Comparison of ENCODE assay signal across 15 cellular contexts in genomic region chr12:1741154-1741949, GRCh38. TPM values are rescaled to one million over a fixed set of nuclear protein-coding genes. Genes with fewer than 3 reads are reported as not detected.
DNase-seq lines count a peak whose midpoint lies in the region; ATAC-seq and TF ChIP-seq lines count a peak whose summit lies in the region.
"Had no signal": no experiment of that assay in that cellular context is flagged by ENCODE, and none has a peak within 500 bp of the region (broad histone marks: within the 10 kb centered on the region; RNA-seq: fewer than 3 reads in every experiment).

No MANE protein-coding gene starts in this region.

- 30 to 35% methylated on average over 1 of the region's 1 CpG for WGBS in esophagus, 2 donors

- H3K9me3 ChIP-seq in OCI-LY1 (ENCODE audit: low read length) (0 out of 2 replicates have a peak, but pooled peaks cover 9% of the 10 kb centered on the region), esophagus (ENCODE audit: control insufficient read depth in 2 of 2, insufficient read depth in 1 of 2, low read depth in 1 of 2, low read length in 1 of 2) (no peaks in the 10 kb centered on the region), gastrocnemius medialis (no peaks in the 10 kb centered on the region)
- H3K9me3 ChIP-seq: thoracic aorta had no signal

- no peaks in the 10 kb centered on the region for H3F3A ChIP-seq in OCI-LY1 (ENCODE audit: insufficient read depth, low read length)

- peaks cover 67% of the 10 kb centered on the region for H3K79me2 ChIP-seq in OCI-LY1 (ENCODE audit: insufficient read depth, low read length)

- no peaks in the 10 kb centered on the region for H4K20me1 ChIP-seq in OCI-LY1 (ENCODE audit: insufficient read depth, low read length)

- H3K27me3 ChIP-seq in OCI-LY1 (ENCODE audit: insufficient read depth, low read length) = no peaks in the 10 kb centered on the region
- no peaks in the 10 kb centered on the region for H3K27me3 ChIP-seq in esophagus (ENCODE audit: control insufficient read depth in 1 of 2, insufficient read depth in 2 of 2, low read length in 2 of 2)
- no peaks in the 10 kb centered on the region for H3K27me3 ChIP-seq in gastrocnemius medialis

- intact Hi-C loops in gastrocnemius medialis (cut with DNase I; ENCODE audit: low total_unique reads) = no loop called here

- H3K27ac ChIP-seq in OCI-LY1 (ENCODE audit: low read depth, low read length, poor library complexity, severe bottlenecking) (peak overlapping the region; percentile 14), esophagus (ENCODE audit: low read depth in 2 of 2, low read length in 1 of 2) (peak overlapping the region; percentile 42 to 49), gastrocnemius medialis (peak overlapping the region; percentile 70 to 81 (median 78))
- H3K27ac ChIP-seq: thoracic aorta had no signal

- TF ChIP-seq POLR2A in gastrocnemius medialis (IDR thresholded peaks at IDR 0.05) = no peak

- H3K4me1 ChIP-seq in OCI-LY1 (ENCODE audit: insufficient read depth, low read length, severe bottlenecking) (peaks cover 57% of the 10 kb centered on the region), esophagus (ENCODE audit: control insufficient read depth in 2 of 2, insufficient read depth in 2 of 2, low read length in 1 of 2) (no peaks in the 10 kb centered on the region), gastrocnemius medialis (peaks cover 57 to 79% of the 10 kb centered on the region in 2 donors)

- no peak for ATAC-seq in gastrocnemius medialis

- TF ChIP-seq CTCF in OCI-LY1 (IDR thresholded peaks at IDR 0.05; ENCODE audit: low read length) (no peak), gastrocnemius medialis (IDR thresholded peaks at IDR 0.05 in 4 of 5, conservative IDR thresholded peaks at IDR 0.05 in 1 of 5) (no peak), GM10266 (IDR thresholded peaks at IDR 0.05; ENCODE audit: control insufficient read depth, insufficient read depth, low read depth, missing control alignments) (no peak)

- DNase-seq in G401 (ENCODE audit: low spot score) (peak; percentile 15), gastrocnemius medialis (no peak), GM10266 (ENCODE audit: extremely low spot score) (no peak), ecto neural progenitor cell (ENCODE audit: low spot score) (no peak), T1000 (lab: John Stamatoyannopoulos, UW) (no peak), inferior parietal cortex (ENCODE audit: extremely low spot score) (no peak)
- DNase-seq: activated CD4-positive, CD25-positive, alpha-beta regulatory T cell; aorta; hypothalamus; NCI-H345; retina; SHP77 treated with DMSO at 0.1 percent for 48 hours had no signal

- H3K36me3 ChIP-seq in OCI-LY1 (ENCODE audit: insufficient read depth, low read length) = peaks cover 16% of the 10 kb centered on the region
- H3K36me3 ChIP-seq in esophagus (ENCODE audit: control insufficient read depth in 2 of 2, insufficient read depth in 2 of 2, low read length in 1 of 2) = no peaks in the 10 kb centered on the region
- H3K36me3 ChIP-seq in gastrocnemius medialis = no peaks in the 10 kb centered on the region
- H3K36me3 ChIP-seq: thoracic aorta had no signal

- H3K4me3 ChIP-seq in OCI-LY1 (ENCODE audit: low read depth, low read length, poor library complexity, severe bottlenecking) (no peak overlapping the region), esophagus (ENCODE audit: low read depth in 1 of 2, low read length in 2 of 2) (no peak overlapping the region), gastrocnemius medialis (no peak overlapping the region)
- H3K4me3 ChIP-seq: thoracic aorta had no signal

- H3K9me2 ChIP-seq in OCI-LY1 (ENCODE audit: low read depth, low read length) = no peaks in the 10 kb centered on the region

- peak overlapping the region; percentile 6; the same call in 1 of the 2 replicates for H3K9ac ChIP-seq in OCI-LY1 (ENCODE audit: low read length)

- in situ Hi-C loops in G401 (cut with HindIII; ENCODE audit: low sequenced_read_pairs) (no loop called here), gastrocnemius medialis (cut with MboI; ENCODE audit: low sequenced_read_pairs in 4 of 4) (no loop called here)

- H3K4me2 ChIP-seq in OCI-LY1 (ENCODE audit: low read length) = no peak overlapping the region; the same call in 1 of the 2 replicates

- H2AFZ ChIP-seq in OCI-LY1 (ENCODE audit: low read length) = no peak overlapping the region

RNA-seq across cellular contexts. Expression of gene ADIPOR2, which starts 50.5 kb away (rescaled TPM):
- total RNA-seq in G401 (2014; rRNA removed; shearing (Covaris generic)) = 36.2 and 46.7 TPM in 2 replicates
- polyA plus RNA-seq in esophagus = 10 to 100 TPM; 29.9 to 33.7 TPM
- total RNA-seq in gastrocnemius medialis = 10 to 100 TPM; 18.9 to 47.4 (median 25.1) TPM

Comparison
In these comparisons a context has a peak if more than half of its experiments do, and no peak if none do; other contexts are left out.
1. H3K27ac ChIP-seq: peak in every context shown above with its lines; median percentile 78 in gastrocnemius medialis; 46 in esophagus; 14 in OCI-LY1.